1 cellular context compared by ENCODE assay signal in the genomic region with DNA sequence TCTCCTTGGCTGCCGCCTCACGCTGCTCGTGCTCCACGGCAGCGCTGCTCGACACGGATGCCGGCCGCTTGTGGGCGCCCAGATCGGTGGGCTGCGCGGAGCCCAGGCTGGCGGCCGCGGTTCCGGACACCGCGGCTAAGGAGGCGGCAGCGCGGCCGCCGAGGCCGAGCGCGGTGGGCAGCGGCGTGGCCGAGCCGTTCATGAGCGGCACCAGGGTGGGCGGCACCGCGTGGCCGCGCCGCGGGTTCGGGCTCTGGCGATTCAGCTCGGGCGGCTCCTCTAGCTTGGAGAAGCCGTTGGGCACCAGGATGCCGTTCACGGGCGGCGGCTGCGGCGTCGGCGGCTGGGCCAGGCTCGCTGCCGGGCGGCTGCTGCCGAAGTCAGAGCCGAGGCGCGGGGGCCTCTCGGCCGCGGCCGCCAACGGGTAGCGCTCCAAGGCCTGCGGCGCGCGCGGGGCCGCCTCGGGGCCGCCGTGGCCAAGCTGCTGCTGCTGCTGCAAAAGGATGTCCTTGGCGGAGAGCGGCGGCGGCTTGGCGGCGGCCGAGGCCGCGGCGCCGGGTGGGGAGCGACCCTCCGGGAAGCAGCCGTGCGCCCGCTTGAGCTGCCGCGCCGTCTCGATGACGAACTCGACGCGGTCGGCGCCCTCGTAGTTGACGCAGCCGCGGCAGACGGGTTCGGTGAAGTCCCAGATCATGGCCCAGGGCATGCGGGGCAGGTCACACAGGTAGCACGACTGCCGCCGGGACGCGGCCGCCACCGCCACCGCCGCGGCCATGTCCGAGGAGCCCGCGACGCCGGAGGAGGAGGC.
TF ChIP-seq lines count a peak whose summit lies in the region.

No MANE protein-coding gene starts in this region.

TF ChIP-seq in HepG2, 621 proteins besides CTCF, POLR2A, EP300 and RAD21 (continued from another document and continues in another):
- TF ChIP-seq, protein P1, sequence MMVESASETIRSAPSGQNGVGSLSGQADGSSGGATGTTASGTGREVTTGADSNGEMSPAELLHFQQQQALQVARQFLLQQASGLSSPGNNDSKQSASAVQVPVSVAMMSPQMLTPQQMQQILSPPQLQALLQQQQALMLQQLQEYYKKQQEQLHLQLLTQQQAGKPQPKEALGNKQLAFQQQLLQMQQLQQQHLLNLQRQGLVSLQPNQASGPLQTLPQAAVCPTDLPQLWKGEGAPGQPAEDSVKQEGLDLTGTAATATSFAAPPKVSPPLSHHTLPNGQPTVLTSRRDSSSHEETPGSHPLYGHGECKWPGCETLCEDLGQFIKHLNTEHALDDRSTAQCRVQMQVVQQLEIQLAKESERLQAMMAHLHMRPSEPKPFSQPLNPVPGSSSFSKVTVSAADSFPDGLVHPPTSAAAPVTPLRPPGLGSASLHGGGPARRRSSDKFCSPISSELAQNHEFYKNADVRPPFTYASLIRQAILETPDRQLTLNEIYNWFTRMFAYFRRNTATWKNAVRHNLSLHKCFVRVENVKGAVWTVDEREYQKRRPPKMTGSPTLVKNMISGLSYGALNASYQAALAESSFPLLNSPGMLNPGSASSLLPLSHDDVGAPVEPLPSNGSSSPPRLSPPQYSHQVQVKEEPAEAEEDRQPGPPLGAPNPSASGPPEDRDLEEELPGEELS (CRISPR knock-in tag; IDR thresholded peaks at IDR 0.05), result no peak
- no peak; the same call in 1 of the 2 replicates for TF ChIP-seq ZNF431 (CRISPR knock-in tag; IDR thresholded peaks at IDR 0.05; ENCODE audit: borderline replicate concordance, low read depth)
- no peak for TF ChIP-seq YEATS2 (CRISPR knock-in tag; IDR thresholded peaks at IDR 0.05; ENCODE audit: borderline replicate concordance)
- TF ChIP-seq, protein P2, sequence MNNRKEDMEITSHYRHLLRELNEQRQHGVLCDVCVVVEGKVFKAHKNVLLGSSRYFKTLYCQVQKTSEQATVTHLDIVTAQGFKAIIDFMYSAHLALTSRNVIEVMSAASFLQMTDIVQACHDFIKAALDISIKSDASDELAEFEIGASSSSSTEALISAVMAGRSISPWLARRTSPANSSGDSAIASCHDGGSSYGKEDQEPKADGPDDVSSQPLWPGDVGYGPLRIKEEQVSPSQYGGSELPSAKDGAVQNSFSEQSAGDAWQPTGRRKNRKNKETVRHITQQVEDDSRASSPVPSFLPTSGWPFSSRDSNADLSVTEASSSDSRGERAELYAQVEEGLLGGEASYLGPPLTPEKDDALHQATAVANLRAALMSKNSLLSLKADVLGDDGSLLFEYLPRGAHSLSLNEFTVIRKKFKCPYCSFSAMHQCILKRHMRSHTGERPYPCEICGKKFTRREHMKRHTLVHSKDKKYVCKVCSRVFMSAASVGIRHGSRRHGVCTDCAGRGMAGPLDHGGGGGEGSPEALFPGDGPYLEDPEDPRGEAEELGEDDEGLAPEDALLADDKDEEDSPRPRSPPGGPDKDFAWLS (CRISPR knock-in tag; IDR thresholded peaks at IDR 0.05; ENCODE audit: borderline replicate concordance), result no peak
- no peak for TF ChIP-seq TARDBP (CRISPR knock-in tag; IDR thresholded peaks at IDR 0.05)
- TF ChIP-seq, protein P3, sequence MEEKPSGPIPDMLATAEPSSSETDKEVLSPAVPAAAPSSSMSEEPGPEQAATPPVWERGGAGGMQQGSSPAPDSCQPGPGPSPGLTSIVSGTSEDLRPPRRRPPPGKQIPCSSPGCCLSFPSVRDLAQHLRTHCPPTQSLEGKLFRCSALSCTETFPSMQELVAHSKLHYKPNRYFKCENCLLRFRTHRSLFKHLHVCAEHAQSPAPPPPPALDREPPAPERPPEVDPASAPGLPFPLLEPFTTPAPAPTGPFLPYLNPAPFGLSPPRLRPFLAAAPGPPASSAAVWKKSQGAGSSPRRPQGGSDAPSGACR (CRISPR knock-in tag; IDR thresholded peaks at IDR 0.05), result no peak
- TF ChIP-seq, protein P4, sequence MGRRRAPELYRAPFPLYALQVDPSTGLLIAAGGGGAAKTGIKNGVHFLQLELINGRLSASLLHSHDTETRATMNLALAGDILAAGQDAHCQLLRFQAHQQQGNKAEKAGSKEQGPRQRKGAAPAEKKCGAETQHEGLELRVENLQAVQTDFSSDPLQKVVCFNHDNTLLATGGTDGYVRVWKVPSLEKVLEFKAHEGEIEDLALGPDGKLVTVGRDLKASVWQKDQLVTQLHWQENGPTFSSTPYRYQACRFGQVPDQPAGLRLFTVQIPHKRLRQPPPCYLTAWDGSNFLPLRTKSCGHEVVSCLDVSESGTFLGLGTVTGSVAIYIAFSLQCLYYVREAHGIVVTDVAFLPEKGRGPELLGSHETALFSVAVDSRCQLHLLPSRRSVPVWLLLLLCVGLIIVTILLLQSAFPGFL (CRISPR knock-in tag; IDR thresholded peaks at IDR 0.05), result no peak
- no peak for TF ChIP-seq ZNF552 (CRISPR knock-in tag; IDR thresholded peaks at IDR 0.05; ENCODE audit: borderline replicate concordance)
- no peak for TF ChIP-seq IRX3 (CRISPR knock-in tag; IDR thresholded peaks at IDR 0.05; ENCODE audit: borderline replicate concordance, low read depth)
- TF ChIP-seq MAFK (conservative IDR thresholded peaks at IDR 0.05 in 1 of 2, IDR thresholded peaks at IDR 0.05 in 1 of 2; ENCODE audit: low read length in 2 of 2), result no peak
- TF ChIP-seq, protein P5, sequence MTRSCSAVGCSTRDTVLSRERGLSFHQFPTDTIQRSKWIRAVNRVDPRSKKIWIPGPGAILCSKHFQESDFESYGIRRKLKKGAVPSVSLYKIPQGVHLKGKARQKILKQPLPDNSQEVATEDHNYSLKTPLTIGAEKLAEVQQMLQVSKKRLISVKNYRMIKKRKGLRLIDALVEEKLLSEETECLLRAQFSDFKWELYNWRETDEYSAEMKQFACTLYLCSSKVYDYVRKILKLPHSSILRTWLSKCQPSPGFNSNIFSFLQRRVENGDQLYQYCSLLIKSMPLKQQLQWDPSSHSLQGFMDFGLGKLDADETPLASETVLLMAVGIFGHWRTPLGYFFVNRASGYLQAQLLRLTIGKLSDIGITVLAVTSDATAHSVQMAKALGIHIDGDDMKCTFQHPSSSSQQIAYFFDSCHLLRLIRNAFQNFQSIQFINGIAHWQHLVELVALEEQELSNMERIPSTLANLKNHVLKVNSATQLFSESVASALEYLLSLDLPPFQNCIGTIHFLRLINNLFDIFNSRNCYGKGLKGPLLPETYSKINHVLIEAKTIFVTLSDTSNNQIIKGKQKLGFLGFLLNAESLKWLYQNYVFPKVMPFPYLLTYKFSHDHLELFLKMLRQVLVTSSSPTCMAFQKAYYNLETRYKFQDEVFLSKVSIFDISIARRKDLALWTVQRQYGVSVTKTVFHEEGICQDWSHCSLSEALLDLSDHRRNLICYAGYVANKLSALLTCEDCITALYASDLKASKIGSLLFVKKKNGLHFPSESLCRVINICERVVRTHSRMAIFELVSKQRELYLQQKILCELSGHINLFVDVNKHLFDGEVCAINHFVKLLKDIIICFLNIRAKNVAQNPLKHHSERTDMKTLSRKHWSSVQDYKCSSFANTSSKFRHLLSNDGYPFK (CRISPR knock-in tag; IDR thresholded peaks at IDR 0.05; ENCODE audit: borderline replicate concordance), result no peak
- TF ChIP-seq NFIB (CRISPR knock-in tag; IDR thresholded peaks at IDR 0.05; ENCODE audit: borderline replicate concordance), result no peak
- TF ChIP-seq, protein P6, sequence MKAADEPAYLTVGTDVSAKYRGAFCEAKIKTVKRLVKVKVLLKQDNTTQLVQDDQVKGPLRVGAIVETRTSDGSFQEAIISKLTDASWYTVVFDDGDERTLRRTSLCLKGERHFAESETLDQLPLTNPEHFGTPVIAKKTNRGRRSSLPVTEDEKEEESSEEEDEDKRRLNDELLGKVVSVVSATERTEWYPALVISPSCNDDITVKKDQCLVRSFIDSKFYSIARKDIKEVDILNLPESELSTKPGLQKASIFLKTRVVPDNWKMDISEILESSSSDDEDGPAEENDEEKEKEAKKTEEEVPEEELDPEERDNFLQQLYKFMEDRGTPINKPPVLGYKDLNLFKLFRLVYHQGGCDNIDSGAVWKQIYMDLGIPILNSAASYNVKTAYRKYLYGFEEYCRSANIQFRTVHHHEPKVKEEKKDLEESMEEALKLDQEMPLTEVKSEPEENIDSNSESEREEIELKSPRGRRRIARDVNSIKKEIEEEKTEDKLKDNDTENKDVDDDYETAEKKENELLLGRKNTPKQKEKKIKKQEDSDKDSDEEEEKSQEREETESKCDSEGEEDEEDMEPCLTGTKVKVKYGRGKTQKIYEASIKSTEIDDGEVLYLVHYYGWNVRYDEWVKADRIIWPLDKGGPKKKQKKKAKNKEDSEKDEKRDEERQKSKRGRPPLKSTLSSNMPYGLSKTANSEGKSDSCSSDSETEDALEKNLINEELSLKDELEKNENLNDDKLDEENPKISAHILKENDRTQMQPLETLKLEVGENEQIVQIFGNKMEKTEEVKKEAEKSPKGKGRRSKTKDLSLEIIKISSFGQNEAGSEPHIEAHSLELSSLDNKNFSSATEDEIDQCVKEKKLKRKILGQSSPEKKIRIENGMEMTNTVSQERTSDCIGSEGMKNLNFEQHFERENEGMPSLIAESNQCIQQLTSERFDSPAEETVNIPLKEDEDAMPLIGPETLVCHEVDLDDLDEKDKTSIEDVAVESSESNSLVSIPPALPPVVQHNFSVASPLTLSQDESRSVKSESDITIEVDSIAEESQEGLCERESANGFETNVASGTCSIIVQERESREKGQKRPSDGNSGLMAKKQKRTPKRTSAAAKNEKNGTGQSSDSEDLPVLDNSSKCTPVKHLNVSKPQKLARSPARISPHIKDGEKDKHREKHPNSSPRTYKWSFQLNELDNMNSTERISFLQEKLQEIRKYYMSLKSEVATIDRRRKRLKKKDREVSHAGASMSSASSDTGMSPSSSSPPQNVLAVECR (CRISPR knock-in tag; IDR thresholded peaks at IDR 0.05; ENCODE audit: borderline replicate concordance), result no peak
- TF ChIP-seq CC2D1A (CRISPR knock-in tag; IDR thresholded peaks at IDR 0.05), result no peak
- TF ChIP-seq ZNF607 (CRISPR knock-in tag; IDR thresholded peaks at IDR 0.05; ENCODE audit: borderline replicate concordance), result peak; percentile 71
- TF ChIP-seq ZSCAN22 (CRISPR knock-in tag; IDR thresholded peaks at IDR 0.05), result no peak
- TF ChIP-seq BCL6 (CRISPR knock-in tag; IDR thresholded peaks at IDR 0.05), result peak; percentile 34; the same call in 1 of the 2 replicates
- peak; percentile 10; the same call in 1 of the 2 replicates for TF ChIP-seq STAG1 (CRISPR knock-in tag; IDR thresholded peaks at IDR 0.05)
- TF ChIP-seq AGO2 (optimal IDR thresholded peaks at IDR 0.05; ENCODE audit: low read depth, low read length), result peak; percentile 100
- peak; percentile 98; the same call in 1 of the 2 replicates for TF ChIP-seq ZC3H4 (CRISPR knock-in tag; IDR thresholded peaks at IDR 0.05; ENCODE audit: borderline replicate concordance)
- TF ChIP-seq SP5 (CRISPR knock-in tag; IDR thresholded peaks at IDR 0.05; ENCODE audit: borderline replicate concordance, low read depth), result no peak
- no peak for TF ChIP-seq ZNF44 (CRISPR knock-in tag; IDR thresholded peaks at IDR 0.05)
- no peak for TF ChIP-seq MZF1 (CRISPR knock-in tag; IDR thresholded peaks at IDR 0.05; ENCODE audit: borderline replicate concordance)
- TF ChIP-seq, protein P7, sequence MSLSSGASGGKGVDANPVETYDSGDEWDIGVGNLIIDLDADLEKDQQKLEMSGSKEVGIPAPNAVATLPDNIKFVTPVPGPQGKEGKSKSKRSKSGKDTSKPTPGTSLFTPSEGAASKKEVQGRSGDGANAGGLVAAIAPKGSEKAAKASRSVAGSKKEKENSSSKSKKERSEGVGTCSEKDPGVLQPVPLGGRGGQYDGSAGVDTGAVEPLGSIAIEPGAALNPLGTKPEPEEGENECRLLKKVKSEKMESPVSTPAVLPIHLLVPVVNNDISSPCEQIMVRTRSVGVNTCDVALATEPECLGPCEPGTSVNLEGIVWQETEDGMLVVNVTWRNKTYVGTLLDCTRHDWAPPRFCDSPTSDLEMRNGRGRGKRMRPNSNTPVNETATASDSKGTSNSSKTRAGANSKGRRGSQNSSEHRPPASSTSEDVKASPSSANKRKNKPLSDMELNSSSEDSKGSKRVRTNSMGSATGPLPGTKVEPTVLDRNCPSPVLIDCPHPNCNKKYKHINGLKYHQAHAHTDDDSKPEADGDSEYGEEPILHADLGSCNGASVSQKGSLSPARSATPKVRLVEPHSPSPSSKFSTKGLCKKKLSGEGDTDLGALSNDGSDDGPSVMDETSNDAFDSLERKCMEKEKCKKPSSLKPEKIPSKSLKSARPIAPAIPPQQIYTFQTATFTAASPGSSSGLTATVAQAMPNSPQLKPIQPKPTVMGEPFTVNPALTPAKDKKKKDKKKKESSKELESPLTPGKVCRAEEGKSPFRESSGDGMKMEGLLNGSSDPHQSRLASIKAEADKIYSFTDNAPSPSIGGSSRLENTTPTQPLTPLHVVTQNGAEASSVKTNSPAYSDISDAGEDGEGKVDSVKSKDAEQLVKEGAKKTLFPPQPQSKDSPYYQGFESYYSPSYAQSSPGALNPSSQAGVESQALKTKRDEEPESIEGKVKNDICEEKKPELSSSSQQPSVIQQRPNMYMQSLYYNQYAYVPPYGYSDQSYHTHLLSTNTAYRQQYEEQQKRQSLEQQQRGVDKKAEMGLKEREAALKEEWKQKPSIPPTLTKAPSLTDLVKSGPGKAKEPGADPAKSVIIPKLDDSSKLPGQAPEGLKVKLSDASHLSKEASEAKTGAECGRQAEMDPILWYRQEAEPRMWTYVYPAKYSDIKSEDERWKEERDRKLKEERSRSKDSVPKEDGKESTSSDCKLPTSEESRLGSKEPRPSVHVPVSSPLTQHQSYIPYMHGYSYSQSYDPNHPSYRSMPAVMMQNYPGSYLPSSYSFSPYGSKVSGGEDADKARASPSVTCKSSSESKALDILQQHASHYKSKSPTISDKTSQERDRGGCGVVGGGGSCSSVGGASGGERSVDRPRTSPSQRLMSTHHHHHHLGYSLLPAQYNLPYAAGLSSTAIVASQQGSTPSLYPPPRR (CRISPR knock-in tag; IDR thresholded peaks at IDR 0.05; ENCODE audit: borderline replicate concordance), result no peak
- TF ChIP-seq BHLHE40 (IDR thresholded peaks at IDR 0.05; ENCODE audit: low read length), result no peak
- TF ChIP-seq, protein P8, sequence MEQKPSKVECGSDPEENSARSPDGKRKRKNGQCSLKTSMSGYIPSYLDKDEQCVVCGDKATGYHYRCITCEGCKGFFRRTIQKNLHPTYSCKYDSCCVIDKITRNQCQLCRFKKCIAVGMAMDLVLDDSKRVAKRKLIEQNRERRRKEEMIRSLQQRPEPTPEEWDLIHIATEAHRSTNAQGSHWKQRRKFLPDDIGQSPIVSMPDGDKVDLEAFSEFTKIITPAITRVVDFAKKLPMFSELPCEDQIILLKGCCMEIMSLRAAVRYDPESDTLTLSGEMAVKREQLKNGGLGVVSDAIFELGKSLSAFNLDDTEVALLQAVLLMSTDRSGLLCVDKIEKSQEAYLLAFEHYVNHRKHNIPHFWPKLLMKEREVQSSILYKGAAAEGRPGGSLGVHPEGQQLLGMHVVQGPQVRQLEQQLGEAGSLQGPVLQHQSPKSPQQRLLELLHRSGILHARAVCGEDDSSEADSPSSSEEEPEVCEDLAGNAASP (CRISPR knock-in tag; IDR thresholded peaks at IDR 0.05; ENCODE audit: borderline replicate concordance), result peak; percentile 25; the same call in 1 of the 2 replicates
- TF ChIP-seq ZNF547 (CRISPR knock-in tag; IDR thresholded peaks at IDR 0.05), result no peak
- TF ChIP-seq, protein P9, sequence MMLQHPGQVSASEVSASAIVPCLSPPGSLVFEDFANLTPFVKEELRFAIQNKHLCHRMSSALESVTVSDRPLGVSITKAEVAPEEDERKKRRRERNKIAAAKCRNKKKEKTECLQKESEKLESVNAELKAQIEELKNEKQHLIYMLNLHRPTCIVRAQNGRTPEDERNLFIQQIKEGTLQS (CRISPR knock-in tag; IDR thresholded peaks at IDR 0.05), result no peak
- TF ChIP-seq ZNF333 (CRISPR knock-in tag; IDR thresholded peaks at IDR 0.05; ENCODE audit: borderline replicate concordance), result no peak
- TF ChIP-seq HMG20A (CRISPR knock-in tag; IDR thresholded peaks at IDR 0.05; ENCODE audit: borderline replicate concordance), result no peak
- TF ChIP-seq GLI4 (CRISPR knock-in tag; IDR thresholded peaks at IDR 0.05; ENCODE audit: borderline replicate concordance), result no peak
- no peak for TF ChIP-seq XBP1 (CRISPR knock-in tag; IDR thresholded peaks at IDR 0.05)
